In the genomic region with DNA sequence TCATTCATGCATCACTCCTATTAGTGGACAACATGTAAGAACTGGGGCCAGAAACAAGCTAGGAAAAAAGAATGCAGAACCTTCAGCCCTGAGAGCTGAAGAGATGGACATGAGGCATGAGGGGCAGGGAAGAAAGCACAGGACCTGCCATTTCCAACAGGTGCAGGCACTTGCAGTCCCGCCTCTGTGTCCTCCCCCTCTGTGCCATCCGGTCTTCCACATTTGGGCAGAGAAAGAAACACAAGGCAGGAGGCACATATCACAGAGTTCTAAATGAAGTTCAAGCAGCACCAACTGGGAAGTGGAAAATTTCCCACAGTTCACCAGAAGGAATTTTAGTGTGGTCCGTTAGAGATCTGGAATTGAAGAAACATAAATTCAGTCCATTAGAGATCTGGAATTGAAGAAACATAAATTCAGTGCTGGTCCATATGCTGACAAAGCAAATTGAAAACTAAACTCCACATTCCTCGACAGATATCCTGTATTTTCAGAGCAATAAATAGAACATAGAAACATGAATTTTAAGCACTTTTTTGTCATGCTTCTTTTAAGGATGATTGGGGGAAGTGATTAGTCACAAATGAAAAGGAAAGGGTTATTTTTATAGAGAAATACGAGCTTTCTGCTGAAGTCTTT, we compare ENCODE assay signal across 2 cellular contexts.
TF ChIP-seq lines count a peak whose summit lies in the region.

No MANE protein-coding gene starts in this region.

TF ChIP-seq in GM23338, 12 proteins besides CTCF, POLR2A, EP300 and RAD21 (continued from another document):
- TF ChIP-seq ZNF462 (CRISPR knock-in tag; IDR thresholded peaks at IDR 0.05), result no peak
- TF ChIP-seq POLR2AphosphoS5 (IDR thresholded peaks at IDR 0.05; ENCODE audit: low read depth), result no peak
- no peak for TF ChIP-seq ZNF114 (CRISPR knock-in tag; IDR thresholded peaks at IDR 0.05)
- no peak for TF ChIP-seq EZH2phosphoT487 (IDR thresholded peaks at IDR 0.05; ENCODE audit: unreplicated experiment)
- TF ChIP-seq, protein P1, sequence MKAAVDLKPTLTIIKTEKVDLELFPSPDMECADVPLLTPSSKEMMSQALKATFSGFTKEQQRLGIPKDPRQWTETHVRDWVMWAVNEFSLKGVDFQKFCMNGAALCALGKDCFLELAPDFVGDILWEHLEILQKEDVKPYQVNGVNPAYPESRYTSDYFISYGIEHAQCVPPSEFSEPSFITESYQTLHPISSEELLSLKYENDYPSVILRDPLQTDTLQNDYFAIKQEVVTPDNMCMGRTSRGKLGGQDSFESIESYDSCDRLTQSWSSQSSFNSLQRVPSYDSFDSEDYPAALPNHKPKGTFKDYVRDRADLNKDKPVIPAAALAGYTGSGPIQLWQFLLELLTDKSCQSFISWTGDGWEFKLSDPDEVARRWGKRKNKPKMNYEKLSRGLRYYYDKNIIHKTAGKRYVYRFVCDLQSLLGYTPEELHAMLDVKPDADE (IDR thresholded peaks at IDR 0.05), result no peak
- no peak for TF ChIP-seq REST (IDR thresholded peaks at IDR 0.05; ENCODE audit: unreplicated experiment)
- TF ChIP-seq CREB1 (CRISPR knock-in tag; IDR thresholded peaks at IDR 0.05; ENCODE audit: low read depth), result no peak
- no peak for TF ChIP-seq JUNB (IDR thresholded peaks at IDR 0.05; ENCODE audit: unreplicated experiment)

TF ChIP-seq in K562, 482 proteins besides CTCF, POLR2A, EP300 and RAD21 (continued from another document and continues in another):
- TF ChIP-seq MAFG (tag; conservative IDR thresholded peaks at IDR 0.05), result peak; percentile 30; the same call in 1 of the 2 replicates
- peak; percentile 51 for TF ChIP-seq C11orf30 (IDR thresholded peaks at IDR 0.05; ENCODE audit: low read depth)
- TF ChIP-seq EHMT2 (IDR thresholded peaks at IDR 0.05), result no peak
- no peak for TF ChIP-seq ZNF764 (CRISPR knock-in tag; IDR thresholded peaks at IDR 0.05; ENCODE audit: low read depth)
- TF ChIP-seq ZFPM2 (CRISPR knock-in tag; IDR thresholded peaks at IDR 0.05), result no peak
- 0 out of 2 replicates have a peak, but pooled peaks have one; percentile 12 for TF ChIP-seq MAFK (IDR thresholded peaks at IDR 0.05; ENCODE audit: low read length)
- TF ChIP-seq MAFF (IDR thresholded peaks at IDR 0.05; ENCODE audit: low read length), result peak; percentile 41
- TF ChIP-seq NCOA2 (IDR thresholded peaks at IDR 0.05; ENCODE audit: partially characterized antibody in 2 of 2), result no peak
- TF ChIP-seq E4F1 (CRISPR knock-in tag; IDR thresholded peaks at IDR 0.05; ENCODE audit: borderline replicate concordance), result no peak
- no peak for TF ChIP-seq ZNF124 (CRISPR knock-in tag; IDR thresholded peaks at IDR 0.05)
- TF ChIP-seq TRIM24 (IDR thresholded peaks at IDR 0.05), result no peak
- no peak for TF ChIP-seq ATF4 (CRISPR knock-in tag; IDR thresholded peaks at IDR 0.05)
- TF ChIP-seq ETV5 (CRISPR knock-in tag; IDR thresholded peaks at IDR 0.05; ENCODE audit: low read depth), result no peak
- no peak for TF ChIP-seq PHB (CRISPR knock-in tag; IDR thresholded peaks at IDR 0.05)
- TF ChIP-seq ZBTB43 (CRISPR knock-in tag; IDR thresholded peaks at IDR 0.05), result no peak
- TF ChIP-seq CBX2 (IDR thresholded peaks at IDR 0.05; ENCODE audit: insufficient read depth, low read length, poor library complexity, severe bottlenecking), result no peak
- no peak for TF ChIP-seq DDX20 (tag; IDR thresholded peaks at IDR 0.05; ENCODE audit: low read depth)
- no peak for TF ChIP-seq HMGXB4 (CRISPR knock-in tag; IDR thresholded peaks at IDR 0.05)
- no peak for TF ChIP-seq ZNF778 (CRISPR knock-in tag; IDR thresholded peaks at IDR 0.05)
- TF ChIP-seq MEF2A (IDR thresholded peaks at IDR 0.05; ENCODE audit: control insufficient read depth, low read depth, low read length), result no peak
- no peak for TF ChIP-seq RAD51 (IDR thresholded peaks at IDR 0.05; ENCODE audit: borderline replicate concordance, low read depth)
- TF ChIP-seq MGA (IDR thresholded peaks at IDR 0.05), result no peak
- TF ChIP-seq YY1 (IDR thresholded peaks at IDR 0.05; ENCODE audit: borderline replicate concordance in 1 of 3, control insufficient read depth in 1 of 3, extremely low read depth in 1 of 3, insufficient read depth in 3 of 3, insufficient read length in 1 of 3, insufficient replicate concordance in 2 of 3, low read depth in 1 of 3, low read length in 2 of 3), result no peak
- TF ChIP-seq, protein P2, sequence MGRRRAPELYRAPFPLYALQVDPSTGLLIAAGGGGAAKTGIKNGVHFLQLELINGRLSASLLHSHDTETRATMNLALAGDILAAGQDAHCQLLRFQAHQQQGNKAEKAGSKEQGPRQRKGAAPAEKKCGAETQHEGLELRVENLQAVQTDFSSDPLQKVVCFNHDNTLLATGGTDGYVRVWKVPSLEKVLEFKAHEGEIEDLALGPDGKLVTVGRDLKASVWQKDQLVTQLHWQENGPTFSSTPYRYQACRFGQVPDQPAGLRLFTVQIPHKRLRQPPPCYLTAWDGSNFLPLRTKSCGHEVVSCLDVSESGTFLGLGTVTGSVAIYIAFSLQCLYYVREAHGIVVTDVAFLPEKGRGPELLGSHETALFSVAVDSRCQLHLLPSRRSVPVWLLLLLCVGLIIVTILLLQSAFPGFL (CRISPR knock-in tag; IDR thresholded peaks at IDR 0.05), result no peak
- TF ChIP-seq ATF7 (IDR thresholded peaks at IDR 0.05), result no peak
- TF ChIP-seq HOXB6 (CRISPR knock-in tag; IDR thresholded peaks at IDR 0.05; ENCODE audit: borderline replicate concordance), result no peak
- TF ChIP-seq XRCC3 (IDR thresholded peaks at IDR 0.05), result no peak
